25 cellular contexts compared by ENCODE assay signal in the genomic region with DNA sequence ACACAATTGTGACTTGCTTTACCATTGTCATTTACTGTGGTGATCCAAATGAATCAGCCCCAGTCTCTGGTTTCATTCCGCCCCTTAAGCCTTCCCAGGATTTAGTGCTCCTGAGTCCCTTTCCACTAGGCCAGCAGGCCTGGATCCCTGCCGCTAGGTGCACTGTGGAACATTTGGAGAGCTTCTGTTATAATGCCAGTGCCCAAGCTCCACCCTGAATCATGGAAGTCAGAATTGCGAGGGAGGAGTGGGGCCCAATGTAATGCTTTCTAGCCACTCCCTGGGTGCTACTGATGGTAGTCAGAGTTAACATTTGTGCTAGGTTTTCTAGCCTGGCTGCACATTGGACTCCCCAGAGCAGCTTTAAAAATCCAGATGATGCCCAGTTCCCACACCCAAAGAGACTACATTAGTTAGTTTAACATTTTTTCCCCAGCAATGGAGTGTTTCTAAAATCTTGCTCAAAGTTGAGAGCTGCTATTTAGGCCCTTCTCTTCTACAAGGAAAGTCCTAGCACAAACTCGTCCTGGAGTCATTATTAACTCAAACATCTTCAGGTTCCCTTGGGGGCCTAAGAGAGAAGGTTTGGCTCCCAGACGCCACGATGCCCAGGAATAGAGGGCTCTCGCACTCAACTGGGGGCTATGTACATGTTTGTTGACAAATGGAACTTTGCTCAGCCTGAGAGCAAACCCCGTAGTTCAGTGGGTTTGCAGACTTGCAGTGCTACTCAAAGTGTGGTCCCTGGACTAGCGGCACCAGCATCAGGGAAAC.
DNase-seq lines count a peak whose midpoint lies in the region; ATAC-seq and TF ChIP-seq lines count a peak whose summit lies in the region.
"Had no signal": no experiment of that assay in that cellular context is flagged by ENCODE, and none has a peak within 500 bp of the region (broad histone marks: within the 10 kb centered on the region; RNA-seq: fewer than 3 reads in every experiment).

No MANE protein-coding gene starts in this region.

- DNase-seq in Caco-2 (no peak), caudate nucleus (lab: John Stamatoyannopoulos, UW) (peak in 1 of 61 donors; percentile 14), right lobe of liver (peak in 1 of 3 donors; percentile 75), smooth muscle cell (lab: John Stamatoyannopoulos, UW; ENCODE audit: unreplicated experiment) (no peak), kidney glomerular epithelial cell (lab: John Stamatoyannopoulos, UW) (no peak), NCI-H1436 (lab: John Stamatoyannopoulos, UW) (no peak)
- no peak for DNase-seq in activated T-cell treated with anti-CD3 and anti-CD28 coated beads, Interleukin-2, amount 50 U/mL, for 4 hours
- DNase-seq: activated CD4-positive, CD25-positive, alpha-beta regulatory T cell treated with anti-CD3 and anti-CD28 coated beads, Interleukin-2, amount 50 U/mL, for 72 hours; activated CD8-positive, alpha-beta T cell treated with anti-CD3 and anti-CD28 coated beads for 36 hours; aorta; GF-D8; KG1; left lung; MG63; NCI-H510A; nephron progenitor cell; stimulated activated CD4-positive, alpha-beta T cell treated with anti-CD3 and anti-CD28 coated beads, Interleukin-15, amount 100 ng/mL, for 24 hours; stimulated activated naive CD4-positive, alpha-beta T cell treated with Interleukin-2 at 50 U/mL for 16 hours; thyroid gland had no signal

- no peak overlapping the region for H3K9ac ChIP-seq in smooth muscle cell (ENCODE audit: low read depth)

- peaks cover 17% of the 10 kb centered on the region for H3F3A ChIP-seq in smooth muscle cell (ENCODE audit: low read depth)

- H3K27me3 ChIP-seq in Caco-2 (replicated peaks; ENCODE audit: control insufficient read depth, insufficient read depth, low read length) (no peaks in the 10 kb centered on the region), right lobe of liver (no peaks in the 10 kb centered on the region), smooth muscle cell (ENCODE audit: low read depth) (no peaks in the 10 kb centered on the region)
- H3K27me3 ChIP-seq: left lung, MG63, thyroid gland had no signal

- no peaks in the 10 kb centered on the region for H3K36me3 Mint-ChIP-seq in Caco-2 (ENCODE audit: insufficient read depth, unreplicated experiment)
- no peaks in the 10 kb centered on the region for H3K36me3 Mint-ChIP-seq in activated T-cell treated with anti-CD3 and anti-CD28 coated beads, Interleukin-2, amount 50 U/mL, for 4 hours (ENCODE audit: insufficient read depth)

- H3K36me3 ChIP-seq in Caco-2 (ENCODE audit: control insufficient read depth, insufficient read depth, low read length), result no peaks in the 10 kb centered on the region
- H3K36me3 ChIP-seq in right lobe of liver, result no peaks in the 10 kb centered on the region
- H3K36me3 ChIP-seq in smooth muscle cell (ENCODE audit: low read depth), result no peaks in the 10 kb centered on the region
- H3K36me3 ChIP-seq: left lung, MG63, thyroid gland had no signal

- intact Hi-C loops in Caco-2 (cut with micrococcal nuclease; ENCODE audit: unreplicated experiment) (no loop called here), right lobe of liver (cut with DNase I) (no loop called here)

- H3K4me1 ChIP-seq in Caco-2 (peaks cover 38% of the 10 kb centered on the region), right lobe of liver (peaks cover 0 to 61% (median 25%) of the 10 kb centered on the region in 4 donors), smooth muscle cell (ENCODE audit: low read depth) (no peaks in the 10 kb centered on the region)

- TF ChIP-seq POLR2A in right lobe of liver (IDR thresholded peaks at IDR 0.05), result no peak

- H3K27ac Mint-ChIP-seq in Caco-2 (ENCODE audit: unreplicated experiment), result peak overlapping the region; percentile 42
- H3K27ac Mint-ChIP-seq: activated CD8-positive, alpha-beta T cell treated with anti-CD3 and anti-CD28 coated beads for 36 hours; activated naive CD4-positive, alpha-beta T cell treated with anti-CD3 and anti-CD28 coated beads, Interleukin-2, amount 50 U/mL, for 72 hours; B cell; dendritic cell treated with granulocyte-macrophage colony-stimulating factor and Interleukin-4, amounts not matched to agents 40 ng/mL and 50 ng/mL, for 4 days; T-helper 1 cell treated with Interleukin-12 subunit alpha and Interleukin-12 subunit beta and Interleukin-4 antibody, amounts not matched to agents 30 μg/mL and 1 μg/mL, for 36 hours had no signal

- CTCF ChIA-PET in Caco-2 (lab: Charles Lee), result no interaction called here

- H3K4me2 ChIP-seq in smooth muscle cell, result peak overlapping the region; percentile 79

- H2AFZ ChIP-seq in smooth muscle cell (ENCODE audit: low read depth), result no peak overlapping the region

- 0 out of 2 replicates have a peak, but pooled peaks cover 5% of the 10 kb centered on the region for H3K9me3 ChIP-seq in Caco-2
- H3K9me3 ChIP-seq in right lobe of liver, result no peaks in the 10 kb centered on the region
- H3K9me3 ChIP-seq in smooth muscle cell (replicated peaks; ENCODE audit: low read depth), result no peaks in the 10 kb centered on the region
- H3K9me3 ChIP-seq: left lung, MG63, SK-N-SH, thyroid gland had no signal

- ATAC-seq in right lobe of liver, result peak; percentile 13 to 41 (median 38)
- ATAC-seq in GM19455 (IDR thresholded peaks at IDR 0.05; ENCODE audit: unreplicated experiment), result no peak
- ATAC-seq in activated T-cell treated with anti-CD3 and anti-CD28 coated beads, Interleukin-2, amount 50 U/mL, for 4 hours, result no peak
- ATAC-seq: activated CD8-positive, alpha-beta T cell treated with anti-CD3 and anti-CD28 coated beads for 36 hours; activated naive CD4-positive, alpha-beta T cell treated with anti-CD3 and anti-CD28 coated beads, Interleukin-2, amount 50 U/mL, for 72 hours had no signal

- POLR2A ChIA-PET in Caco-2 (lab: Charles Lee), result no interaction called here

- 24% methylated on average over 7 of the region's 9 CpGs for WGBS in right lobe of liver (ENCODE audit: insufficient coverage, low coverage, low lambda C conversion rate, missing lambda C conversion rate)
- WGBS in smooth muscle cell (ENCODE audit: low lambda C conversion rate), result 95% methylated on average over 9 of the region's 9 CpGs

- no TSS peak for BruUV-seq in Caco-2 (replicated peaks; lab: Mats Ljungman, UMichigan)

- TF ChIP-seq CTCF in Caco-2 (IDR thresholded peaks at IDR 0.05; ENCODE audit: insufficient read depth in 1 of 2, low read depth in 1 of 2, low read length in 1 of 2, severe bottlenecking in 1 of 2, unreplicated experiment in 1 of 2) (no peak), right lobe of liver (IDR thresholded peaks at IDR 0.05) (peak in 3 of 4 donors; percentile 19 to 36 (median 30)), smooth muscle cell (IDR thresholded peaks at IDR 0.05; ENCODE audit: borderline replicate concordance, insufficient read depth, poor library complexity, severe bottlenecking) (no peak)

- no peaks in the 10 kb centered on the region for H3K79me2 ChIP-seq in smooth muscle cell (ENCODE audit: low read depth)

- H3K4me1 Mint-ChIP-seq in Caco-2 (ENCODE audit: low read depth, unreplicated experiment), result peaks cover 21% of the 10 kb centered on the region
- no peaks in the 10 kb centered on the region for H3K4me1 Mint-ChIP-seq in activated T-cell treated with anti-CD3 and anti-CD28 coated beads, Interleukin-2, amount 50 U/mL, for 4 hours (ENCODE audit: low read depth)

- no peaks in the 10 kb centered on the region for H3K27me3 Mint-ChIP-seq in Caco-2 (ENCODE audit: insufficient read depth, unreplicated experiment)
- H3K27me3 Mint-ChIP-seq in activated T-cell treated with anti-CD3 and anti-CD28 coated beads, Interleukin-2, amount 50 U/mL, for 4 hours (ENCODE audit: low read depth), result no peaks in the 10 kb centered on the region
- H3K27me3 Mint-ChIP-seq: B cell had no signal

- peak overlapping the region; percentile 91 for H3K27ac ChIP-seq in caudate nucleus (ENCODE audit: low read depth, low read length)
- peak overlapping the region; percentile 69 to 87 (median 76) for H3K27ac ChIP-seq in right lobe of liver
- H3K27ac ChIP-seq in smooth muscle cell (ENCODE audit: low read depth), result no peak overlapping the region
- H3K27ac ChIP-seq: left lung, thyroid gland had no signal

- H4K20me1 ChIP-seq in smooth muscle cell (ENCODE audit: low read depth), result no peaks in the 10 kb centered on the region

- no peaks in the 10 kb centered on the region for H3K9me3 Mint-ChIP-seq in Caco-2 (ENCODE audit: unreplicated experiment)
- H3K9me3 Mint-ChIP-seq in activated T-cell treated with anti-CD3 and anti-CD28 coated beads, Interleukin-2, amount 50 U/mL, for 4 hours, result peaks cover 5% of the 10 kb centered on the region

- H3K4me3 Mint-ChIP-seq in Caco-2 (ENCODE audit: unreplicated experiment), result peak overlapping the region; percentile 50
- no peak overlapping the region for H3K4me3 Mint-ChIP-seq in activated T-cell treated with anti-CD3 and anti-CD28 coated beads, Interleukin-2, amount 50 U/mL, for 4 hours
- H3K4me3 Mint-ChIP-seq: activated CD8-positive, alpha-beta T cell treated with anti-CD3 and anti-CD28 coated beads for 36 hours; B cell; dendritic cell treated with granulocyte-macrophage colony-stimulating factor and Interleukin-4, amounts not matched to agents 40 ng/mL and 50 ng/mL, for 4 days; nephron progenitor cell; T-helper 1 cell treated with Interleukin-12 subunit alpha and Interleukin-12 subunit beta and Interleukin-4 antibody, amounts not matched to agents 30 μg/mL and 1 μg/mL, for 36 hours had no signal

- H3K4me3 ChIP-seq in Caco-2 (ENCODE audit: low read depth, low read length), result no peak overlapping the region
- peak overlapping the region; percentile 19 to 46 (median 37) for H3K4me3 ChIP-seq in right lobe of liver
- no peak overlapping the region for H3K4me3 ChIP-seq in smooth muscle cell
- H3K4me3 ChIP-seq: left lung, MG63, thyroid gland had no signal

Comparison
In these comparisons a context has a peak if more than half of its experiments do, and no peak if none do; other contexts are left out.
1. H3K4me3 ChIP-seq: peak in right lobe of liver (3 of 3); none in Caco-2 (single experiment) and smooth muscle cell (single experiment).
2. CTCF ChIP-seq: peak in right lobe of liver (3 of 4); none in Caco-2 (0 of 2) and smooth muscle cell (single experiment).
3. ATAC-seq: peak in right lobe of liver (4 of 4); none in GM19455 (single experiment) and activated T-cell treated with anti-CD3 and anti-CD28 coated beads, Interleukin-2, amount 50 U/mL, for 4 hours (0 of 2).